Comparison of ENCODE assay signal across 9 cellular contexts in the genomic region with DNA sequence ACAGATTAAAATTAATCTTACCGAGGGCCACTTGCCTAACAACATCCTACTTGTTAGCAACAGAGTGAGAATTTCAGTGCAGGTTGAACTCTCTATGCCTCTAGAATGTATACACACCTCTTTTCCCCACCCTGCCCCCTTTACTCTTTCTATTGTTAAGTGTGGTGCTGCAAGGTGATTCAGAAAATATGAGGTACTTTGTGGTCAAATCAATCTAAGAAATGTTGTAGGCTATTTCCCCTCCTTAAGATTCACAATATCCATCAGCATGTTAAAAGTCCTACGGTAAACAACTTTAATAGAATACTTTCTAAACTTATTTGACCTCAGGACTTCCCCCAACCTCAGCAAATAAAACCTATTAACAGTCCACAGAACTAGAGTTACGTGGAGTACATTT.
"Had no signal": no experiment of that assay in that cellular context is flagged by ENCODE, and none has a peak within 500 bp of the region (broad histone marks: within the 10 kb centered on the region; RNA-seq: fewer than 3 reads in every experiment).

No MANE protein-coding gene starts in this region.

- H3K4me1 ChIP-seq: HAP-1 had no signal

- H3K36me3 ChIP-seq: HAP-1 had no signal

- H3K9ac ChIP-seq: GM23248 had no signal

- H2AFZ ChIP-seq: GM23248, GM23338 had no signal

- DNase-seq: GM23248, GOT3, H7, H9, HCEC 1CT, HFFc6 had no signal

- H3K27ac ChIP-seq: GM23248 had no signal

- H3K9me3 ChIP-seq: HAP-1 had no signal

- H3K4me3 ChIP-seq: GM23248, GM23338, HAP-1 had no signal

- H3K4me2 ChIP-seq: GM23338 had no signal

- ATAC-seq: GM23338, HCT116 had no signal
